Comparison of ENCODE assay signal across 1 cellular context in the genomic region with DNA sequence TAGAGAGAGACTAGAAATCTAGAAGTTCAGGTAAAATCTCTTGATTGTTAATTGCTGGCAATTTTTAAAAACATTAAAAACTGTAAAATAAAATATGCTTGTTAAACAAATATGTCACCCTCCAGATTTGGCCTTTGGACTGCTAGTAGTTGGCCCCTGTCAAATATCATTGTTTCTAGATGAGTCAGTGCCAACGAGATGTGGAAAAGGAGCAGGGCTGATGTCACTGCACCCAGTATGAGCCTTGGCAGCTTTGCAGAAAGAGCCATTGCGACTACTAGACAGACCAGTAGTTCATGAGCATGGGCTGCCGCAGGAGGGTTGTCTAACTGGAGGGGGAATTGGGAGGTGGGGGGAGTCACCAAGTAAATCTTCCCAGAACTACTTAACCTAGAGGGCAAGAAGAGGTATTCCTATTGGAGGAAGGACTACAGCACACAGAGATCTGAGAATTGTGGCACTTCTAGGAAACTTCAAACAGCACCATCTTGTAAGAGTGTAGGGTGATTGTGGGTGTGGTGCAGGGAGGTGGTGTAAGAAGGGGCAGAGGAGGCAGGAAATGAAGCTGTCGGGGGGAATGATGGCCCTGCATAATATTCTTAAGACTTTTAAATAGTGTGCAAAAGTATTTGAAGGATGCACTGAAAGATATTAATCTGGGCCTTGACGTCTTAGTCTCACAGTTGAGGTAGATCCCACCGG.
TF ChIP-seq lines count a peak whose summit lies in the region.

No MANE protein-coding gene starts in this region.

TF ChIP-seq in endothelial cell of umbilical vein, 7 proteins besides CTCF, POLR2A, EP300 and RAD21:
- no peak for TF ChIP-seq POLR2AphosphoS5 (IDR thresholded peaks at IDR 0.05; ENCODE audit: insufficient read depth, low read depth, low read length)
- TF ChIP-seq FOS (IDR thresholded peaks at IDR 0.05; ENCODE audit: borderline replicate concordance, insufficient read depth, low read length) = peak; percentile 47
- TF ChIP-seq JUN (IDR thresholded peaks at IDR 0.05; ENCODE audit: borderline replicate concordance, insufficient read depth, insufficient read length, low read depth) = peak; percentile 32
